ENCODE assay signal across 8 cellular contexts in the genomic region with DNA sequence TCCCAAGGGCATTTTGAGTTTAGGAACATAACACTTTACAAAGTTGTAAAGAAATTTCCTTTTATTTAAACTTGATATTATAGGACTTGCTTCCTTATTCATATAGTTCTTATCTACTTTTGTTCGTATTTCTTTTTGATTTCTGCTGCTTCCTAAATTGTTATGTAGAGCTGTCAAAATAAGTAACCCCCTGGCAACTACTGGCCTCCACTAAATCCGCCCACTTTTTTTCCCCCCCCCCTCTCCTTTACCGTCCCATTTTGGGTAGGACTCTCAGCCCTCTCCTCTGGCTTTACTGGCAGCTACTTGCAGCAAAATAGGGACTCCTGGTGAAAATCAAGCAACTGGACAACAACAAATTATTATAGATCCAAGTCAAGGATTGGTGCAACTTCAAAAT. TPM values are rescaled to one million over a fixed set of nuclear protein-coding genes. Genes with fewer than 3 reads are reported as not detected.
A peak's percentile ranks its signal among the peaks of the same experiment; 100 is the strongest.
DNase-seq lines count a peak whose midpoint lies in the region; TF ChIP-seq lines count a peak whose summit lies in the region.

No MANE protein-coding gene starts in this region.

- H3K4me3 ChIP-seq in duodenal mucosa (ENCODE audit: low read depth in 1 of 2, low read length in 2 of 2) (peak overlapping the region; percentile 71 to 76), neutrophil (ENCODE audit: low read depth in 1 of 2, low read length in 1 of 2) (peak overlapping the region; percentile 87 to 100)

- peak overlapping the region; percentile 99 for H3K4me3 Mint-ChIP-seq in Calu3 (ENCODE audit: low read depth, unreplicated experiment)

- H3K27me3 ChIP-seq in duodenal mucosa (ENCODE audit: control insufficient read depth in 1 of 2, insufficient read depth in 2 of 2, low read length in 2 of 2) (no peaks in the 10 kb centered on the region), neutrophil (no peaks in the 10 kb centered on the region)

- H3K27ac Mint-ChIP-seq in Calu3 (ENCODE audit: unreplicated experiment) = peak overlapping the region; percentile 87

- H3K4me1 ChIP-seq in duodenal mucosa (ENCODE audit: control insufficient read depth in 1 of 2, insufficient read depth in 2 of 2, low read length in 2 of 2) (peaks cover 29 to 34% of the 10 kb centered on the region in 2 donors), neutrophil (ENCODE audit: control insufficient read depth in 1 of 2, insufficient read depth in 1 of 2, low read depth in 1 of 2, low read length in 1 of 2) (peaks cover 28 to 52% of the 10 kb centered on the region in 2 experiments)

- H3K36me3 Mint-ChIP-seq in Calu3 (ENCODE audit: insufficient read depth, unreplicated experiment) = peaks cover 29% of the 10 kb centered on the region

- no peak for TF ChIP-seq CTCF in Calu3 (IDR thresholded peaks at IDR 0.05; ENCODE audit: unreplicated experiment)
- TF ChIP-seq CTCF in neutrophil (IDR thresholded peaks at IDR 0.05) = no peak

- H3K9ac ChIP-seq in duodenal mucosa (ENCODE audit: low read depth in 1 of 2, low read length in 2 of 2) = peak overlapping the region; percentile 6 to 26

- intact Hi-C loops in Calu3 (cut with micrococcal nuclease; ENCODE audit: unreplicated experiment) = loop anchor here (5.0 kb wide), 3 partner anchors 73 to 1643 kb away; no protein-coding TSS in a partner anchor

- peaks cover 30% of the 10 kb centered on the region for H3K4me1 Mint-ChIP-seq in Calu3 (ENCODE audit: low read depth, unreplicated experiment)

- no peaks in the 10 kb centered on the region for H3K9me3 Mint-ChIP-seq in Calu3 (ENCODE audit: low read depth, unreplicated experiment)

- CTCF ChIA-PET in Calu3 (lab: Charles Lee) = interaction anchor here (0.6 kb wide), 2 partner anchors 13 to 350 kb away, joined by 3 to 4 read pairs; no protein-coding TSS in a partner anchor

- BruUV-seq in Calu3 (replicated peaks; lab: Mats Ljungman, UMichigan) = no TSS peak

- no peaks in the 10 kb centered on the region for H3K36me3 ChIP-seq in duodenal mucosa (ENCODE audit: control insufficient read depth in 1 of 2, insufficient read depth in 2 of 2, low read length in 2 of 2)
- peaks cover 14% of the 10 kb centered on the region for H3K36me3 ChIP-seq in neutrophil

- H3K27ac ChIP-seq in duodenal mucosa (ENCODE audit: low read depth, low read length) = no peak overlapping the region
- H3K27ac ChIP-seq in neutrophil = no peak overlapping the region

- no peaks in the 10 kb centered on the region for H3K27me3 Mint-ChIP-seq in Calu3 (ENCODE audit: unreplicated experiment)

- in situ Hi-C loops in G401 (cut with HindIII; ENCODE audit: low sequenced_read_pairs) = no loop called here

- H3K9me3 ChIP-seq in duodenal mucosa (ENCODE audit: control insufficient read depth in 1 of 2, low read length in 2 of 2) (no peaks in the 10 kb centered on the region), neutrophil (no peaks in the 10 kb centered on the region)

- DNase-seq in Calu3 = no peak
- peak; percentile 19 for DNase-seq in NAMALWA (ENCODE audit: low spot score)
- DNase-seq in NCI-H146 treated with DMSO at 0.1 percent for 48 hours (lab: John Stamatoyannopoulos, UW; ENCODE audit: unreplicated experiment) = no peak
- DNase-seq in G401 (ENCODE audit: low spot score) = no peak
- no peak for DNase-seq in DMS153 (lab: John Stamatoyannopoulos, UW)
- DNase-seq in hippocampal formation (lab: John Stamatoyannopoulos, UW) = no peak

RNA-seq across cellular contexts. Expression of gene SP4, which starts 1.1 kb away (rescaled TPM):
- total RNA-seq in Calu3 (2022) = 15.8 and 15.9 TPM in 2 replicates
- 8.3 and 13.8 TPM in 2 replicates for total RNA-seq in G401 (2014; rRNA removed; shearing (Covaris generic))
